In genomic region chr6:158237656-158238055, GRCh38 we compare ENCODE assay signal across 23 cellular contexts.
DNase-seq lines count a peak whose midpoint lies in the region; ATAC-seq and TF ChIP-seq lines count a peak whose summit lies in the region.
"Had no signal": no experiment of that assay in that cellular context is flagged by ENCODE, and none has a peak within 500 bp of the region (broad histone marks: within the 10 kb centered on the region; RNA-seq: fewer than 3 reads in every experiment).

No MANE protein-coding gene starts in this region.

- H3K9me3 ChIP-seq in Caco-2 (no peaks in the 10 kb centered on the region), SK-N-MC (ENCODE audit: low read depth, low read length) (no peaks in the 10 kb centered on the region), endodermal cell (ENCODE audit: control insufficient read depth, low read length) (peaks cover 11% of the 10 kb centered on the region), gastrocnemius medialis (no peaks in the 10 kb centered on the region)
- H3K9me3 ChIP-seq: BLaER1, ovary, tibial artery had no signal

- peaks cover 25% of the 10 kb centered on the region for H3K4me1 ChIP-seq in Caco-2
- peaks cover 9% of the 10 kb centered on the region for H3K4me1 ChIP-seq in endodermal cell (ENCODE audit: control insufficient read depth, insufficient read depth, low read length)
- H3K4me1 ChIP-seq in gastrocnemius medialis = peaks cover 28 to 33% of the 10 kb centered on the region in 2 donors

- in situ Hi-C loops in gastrocnemius medialis (cut with MboI; ENCODE audit: low sequenced_read_pairs in 4 of 4) = no loop called here
- in situ Hi-C loops in GM13976 (cut with MboI; ENCODE audit: low sequenced_read_pairs, unreplicated experiment) = loop anchor here (25.0 kb wide), 1 partner anchor 250 kb away; no protein-coding TSS in a partner anchor

- H3K27me3 Mint-ChIP-seq in Caco-2 (ENCODE audit: insufficient read depth, unreplicated experiment) = no peaks in the 10 kb centered on the region
- H3K27me3 Mint-ChIP-seq in endodermal cell (ENCODE audit: insufficient read depth) = peaks cover 7% of the 10 kb centered on the region
- H3K27me3 Mint-ChIP-seq: stimulated activated naive CD8-positive, alpha-beta T cell treated with anti-CD3 and anti-CD28 coated beads, Interleukin-15, amount 100 ng/mL, for 72 hours had no signal

- no peak overlapping the region for H3K9ac ChIP-seq in SK-N-MC (ENCODE audit: insufficient read length)
- H3K9ac ChIP-seq in endodermal cell (ENCODE audit: extremely low read depth, low read length, poor library complexity, severe bottlenecking) = no peak overlapping the region
- H3K9ac ChIP-seq: BLaER1 had no signal

- CTCF ChIA-PET in Caco-2 (lab: Charles Lee) = no interaction called here

- H3K27ac Mint-ChIP-seq in Caco-2 (ENCODE audit: unreplicated experiment) = peak overlapping the region; percentile 46
- H3K27ac Mint-ChIP-seq in endodermal cell = peak overlapping the region; percentile 36
- H3K27ac Mint-ChIP-seq: activated T-helper 1 cell treated with anti-CD3 and anti-CD28 coated beads, Interleukin-12 subunit alpha, Interleukin-12 subunit beta, Interleukin-2, Interleukin-4 antibody, amounts not matched to agents 30 ng/mL and 10 ng/mL and 1 ng/mL, durations not matched to agents 14 hours and 24 hours and 36 hours; stimulated activated naive CD8-positive, alpha-beta T cell treated with anti-CD3 and anti-CD28 coated beads, Interleukin-15, amount 100 ng/mL, for 72 hours had no signal

- no peaks in the 10 kb centered on the region for H3K27me3 ChIP-seq in Caco-2 (replicated peaks; ENCODE audit: control insufficient read depth, insufficient read depth, low read length)
- H3K27me3 ChIP-seq in endodermal cell (ENCODE audit: control insufficient read depth, insufficient read depth, low read length, poor library complexity, severe bottlenecking) = no peaks in the 10 kb centered on the region
- H3K27me3 ChIP-seq in gastrocnemius medialis = no peaks in the 10 kb centered on the region
- H3K27me3 ChIP-seq: BLaER1, ovary, tibial artery had no signal

- 93% methylated on average over 1 of the region's 1 CpG; no CpG with 5 or more reads in 1 of the 2 experiments for WGBS in endodermal cell (ENCODE audit: insufficient coverage in 1 of 2, insufficient read length in 1 of 2), 2 experiments

- H3K36me3 ChIP-seq in Caco-2 (ENCODE audit: control insufficient read depth, insufficient read depth, low read length) (no peaks in the 10 kb centered on the region), SK-N-MC (ENCODE audit: insufficient read depth, low read length) (no peaks in the 10 kb centered on the region), endodermal cell (ENCODE audit: control insufficient read depth, insufficient read depth, low read length) (peaks cover 14% of the 10 kb centered on the region), gastrocnemius medialis (no peaks in the 10 kb centered on the region)
- H3K36me3 ChIP-seq: ovary, tibial artery had no signal

- no TSS peak for BruUV-seq in Caco-2 (replicated peaks; lab: Mats Ljungman, UMichigan)

- H3K4me3 Mint-ChIP-seq in Caco-2 (ENCODE audit: unreplicated experiment) (no peak overlapping the region), endodermal cell (no peak overlapping the region)
- H3K4me3 Mint-ChIP-seq: activated T-helper 1 cell treated with anti-CD3 and anti-CD28 coated beads, Interleukin-12 subunit alpha, Interleukin-12 subunit beta, Interleukin-2, Interleukin-4 antibody, amounts not matched to agents 30 ng/mL and 10 ng/mL and 1 ng/mL, durations not matched to agents 14 hours and 24 hours and 36 hours; stimulated activated naive CD8-positive, alpha-beta T cell treated with anti-CD3 and anti-CD28 coated beads, Interleukin-15, amount 100 ng/mL, for 72 hours had no signal

- H3K9me3 Mint-ChIP-seq in Caco-2 (ENCODE audit: unreplicated experiment) (no peaks in the 10 kb centered on the region), endodermal cell (peaks cover 15% of the 10 kb centered on the region)
- H3K9me3 Mint-ChIP-seq: activated T-helper 1 cell treated with anti-CD3 and anti-CD28 coated beads, Interleukin-12 subunit alpha, Interleukin-12 subunit beta, Interleukin-2, Interleukin-4 antibody, amounts not matched to agents 30 ng/mL and 10 ng/mL and 1 ng/mL, durations not matched to agents 14 hours and 24 hours and 36 hours had no signal

- peaks cover 29% of the 10 kb centered on the region for H3K36me3 Mint-ChIP-seq in Caco-2 (ENCODE audit: insufficient read depth, unreplicated experiment)
- H3K36me3 Mint-ChIP-seq in endodermal cell (ENCODE audit: low read depth) = peaks cover 19% of the 10 kb centered on the region

- DNase-seq in Caco-2 = no peak
- no peak for DNase-seq in SK-N-MC (ENCODE audit: low read depth, low spot score)
- no peak for DNase-seq in endodermal cell
- no peak for DNase-seq in gastrocnemius medialis
- no peak for DNase-seq in NCI-H146 treated with DMSO at 0.1 percent for 48 hours (lab: John Stamatoyannopoulos, UW; ENCODE audit: unreplicated experiment)
- DNase-seq in GM13976 (ENCODE audit: low spot score) = no peak
- DNase-seq: activated CD4-positive, alpha-beta T cell treated with anti-CD3 and anti-CD28 coated beads, Interleukin-2, amount 50 U/mL, for 48 hours; activated naive CD4-positive, alpha-beta T cell treated with anti-CD3 and anti-CD28 coated beads, Interleukin-2, amount 50 U/mL, for 16 hours; aorta; DMS79 treated with DMSO at 0.1 percent for 48 hours; effector CD4-positive, alpha-beta T cell; GDM1; NCI-H1092; NCI-H1694 treated with DMSO at 0.1 percent for 48 hours; ovary; SIG-M5; stimulated activated CD4-positive, alpha-beta T cell treated with anti-CD3 and anti-CD28 coated beads, Interleukin-1b, Interleukin-23, amount 100 ng/mL, for 48 hours; stimulated activated naive CD8-positive, alpha-beta T cell treated with anti-CD3 and anti-CD28 coated beads, Interleukin-15, amount 100 ng/mL, for 72 hours; tibial artery had no signal

- intact Hi-C loops in Caco-2 (cut with micrococcal nuclease; ENCODE audit: unreplicated experiment) (no loop called here), gastrocnemius medialis (cut with DNase I; ENCODE audit: low total_unique reads) (loop anchor here (10.0 kb wide), 1 partner anchor 577 kb away; the partner anchor contains the start of gene EZR)

- 0 out of 2 replicates have a peak overlapping the region, but pooled peaks have one; percentile 22 for H3K27ac ChIP-seq in SK-N-MC
- H3K27ac ChIP-seq in endodermal cell (ENCODE audit: low read depth, low read length) = no peak overlapping the region
- H3K27ac ChIP-seq in gastrocnemius medialis = peak overlapping the region; percentile 36 to 60 (median 46)
- H3K27ac ChIP-seq: BLaER1, ovary, tibial artery had no signal

- no peak overlapping the region for H3K4me3 ChIP-seq in Caco-2 (ENCODE audit: low read depth, low read length)
- no peak overlapping the region for H3K4me3 ChIP-seq in SK-N-MC
- H3K4me3 ChIP-seq in endodermal cell (ENCODE audit: low read length) = peak overlapping the region; percentile 24
- H3K4me3 ChIP-seq in gastrocnemius medialis = no peak overlapping the region
- H3K4me3 ChIP-seq: BLaER1, ovary, smooth muscle cell, tibial artery had no signal

- peaks cover 31% of the 10 kb centered on the region for H3K4me1 Mint-ChIP-seq in Caco-2 (ENCODE audit: low read depth, unreplicated experiment)
- peaks cover 31% of the 10 kb centered on the region for H3K4me1 Mint-ChIP-seq in endodermal cell

- TF ChIP-seq POLR2A in gastrocnemius medialis (IDR thresholded peaks at IDR 0.05) = no peak

- TF ChIP-seq CTCF in Caco-2 (IDR thresholded peaks at IDR 0.05; ENCODE audit: insufficient read depth in 1 of 2, low read depth in 1 of 2, low read length in 1 of 2, severe bottlenecking in 1 of 2, unreplicated experiment in 1 of 2) (no peak), endodermal cell (conservative IDR thresholded peaks at IDR 0.05) (no peak), gastrocnemius medialis (IDR thresholded peaks at IDR 0.05 in 4 of 5, conservative IDR thresholded peaks at IDR 0.05 in 1 of 5) (no peak), GM13976 (IDR thresholded peaks at IDR 0.05; ENCODE audit: borderline replicate concordance, control extremely low read depth, extremely low read depth, insufficient read depth, missing control alignments) (no peak)

- POLR2A ChIA-PET in Caco-2 (lab: Charles Lee) = no interaction called here

- ATAC-seq in gastrocnemius medialis = peak in 1 of 2 donors; percentile 65
- no peak for ATAC-seq in GM18907 (IDR thresholded peaks at IDR 0.05; ENCODE audit: unreplicated experiment)
- ATAC-seq: stimulated activated naive CD8-positive, alpha-beta T cell treated with anti-CD3 and anti-CD28 coated beads, Interleukin-15, amount 100 ng/mL, for 72 hours had no signal
